In the genomic region with DNA sequence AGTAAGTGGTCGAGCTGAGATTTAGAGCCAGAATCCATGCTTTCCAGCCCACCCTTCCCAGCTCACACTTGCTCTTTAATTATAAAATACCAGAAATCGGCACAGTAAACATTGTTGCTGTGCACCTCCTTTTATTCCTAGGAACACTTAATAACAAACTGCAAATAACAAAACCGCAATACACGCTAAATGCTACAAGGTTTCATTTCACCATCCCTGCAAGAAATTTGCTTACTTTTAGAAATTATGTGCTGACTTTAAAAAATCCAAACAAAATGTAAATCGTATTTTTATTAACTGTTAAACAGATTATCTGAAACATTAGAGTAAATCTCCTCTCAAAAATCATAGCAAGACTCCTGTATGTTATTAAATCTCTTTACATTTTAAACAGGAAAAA, we compare ENCODE assay signal across 19 cellular contexts.
DNase-seq lines count a peak whose midpoint lies in the region; ATAC-seq, FAIRE-seq and TF ChIP-seq lines count a peak whose summit lies in the region.
"Had no signal": no experiment of that assay in that cellular context is flagged by ENCODE, and none has a peak within 500 bp of the region (broad histone marks: within the 10 kb centered on the region; RNA-seq: fewer than 3 reads in every experiment).

No MANE protein-coding gene starts in this region.

- TF ChIP-seq CTCF in OCI-LY3 (IDR thresholded peaks at IDR 0.05; ENCODE audit: low read depth, low read length) (no peak), smooth muscle cell (IDR thresholded peaks at IDR 0.05; ENCODE audit: borderline replicate concordance, insufficient read depth, poor library complexity, severe bottlenecking) (no peak)

- H3K4me1 ChIP-seq in BLaER1 treated with 17β-estradiol and CSF1 and Interleukin-3, amounts not matched to agents 10 nM and 100 nM = peaks cover 54 to 95% (median 78%) of the 10 kb centered on the region in 10 experiments
- peaks cover 75% of the 10 kb centered on the region for H3K4me1 ChIP-seq in OCI-LY3 (ENCODE audit: low read length)
- peaks cover 19% of the 10 kb centered on the region for H3K4me1 ChIP-seq in smooth muscle cell (ENCODE audit: low read depth)
- H3K4me1 ChIP-seq: colonic mucosa had no signal

- H4K20me1 ChIP-seq in BLaER1 treated with 17β-estradiol and CSF1 and Interleukin-3, amounts not matched to agents 10 nM and 100 nM = no peaks in the 10 kb centered on the region
- peaks cover 99% of the 10 kb centered on the region for H4K20me1 ChIP-seq in OCI-LY3 (ENCODE audit: insufficient read depth, low read length)
- H4K20me1 ChIP-seq in smooth muscle cell (ENCODE audit: low read depth) = no peaks in the 10 kb centered on the region

- H3K9ac ChIP-seq in BLaER1 treated with 17β-estradiol and CSF1 and Interleukin-3, amounts not matched to agents 10 nM and 100 nM = peak overlapping the region; percentile 74 to 91 (median 83)
- no peak overlapping the region for H3K9ac ChIP-seq in OCI-LY3 (ENCODE audit: low read length)
- H3K9ac ChIP-seq in smooth muscle cell (ENCODE audit: low read depth) = peak overlapping the region; percentile 65

- ATAC-seq in GM18520 (IDR thresholded peaks at IDR 0.05; ENCODE audit: unreplicated experiment) (no peak), HG03432 (IDR thresholded peaks at IDR 0.05; ENCODE audit: unreplicated experiment) (no peak), GM18502 (IDR thresholded peaks at IDR 0.05; ENCODE audit: poor library complexity, unreplicated experiment) (no peak)
- ATAC-seq: natural killer cell treated with Interleukin-12 subunit alpha and Interleukin-12 subunit beta and Interleukin-15 and Interleukin-18, amount 100 ng/mL, for 72 hours had no signal

- peaks cover 0 to 15% (median 10%) of the 10 kb centered on the region in 11 experiments; a peak in 10 of 22 replicates for H3K9me3 ChIP-seq in BLaER1 treated with 17β-estradiol and CSF1 and Interleukin-3, amounts not matched to agents 10 nM and 100 nM (replicated peaks in 1 of 11)
- H3K9me3 ChIP-seq in OCI-LY3 (ENCODE audit: insufficient read depth, low read length) = no peaks in the 10 kb centered on the region
- H3K9me3 ChIP-seq in smooth muscle cell (replicated peaks; ENCODE audit: low read depth) = no peaks in the 10 kb centered on the region
- H3K9me3 ChIP-seq: ascending aorta, colonic mucosa had no signal

- H2AFZ ChIP-seq in OCI-LY3 (ENCODE audit: low read depth, low read length) (no peak overlapping the region), smooth muscle cell (ENCODE audit: low read depth) (no peak overlapping the region)
- H2AFZ ChIP-seq: PC-9 had no signal

- H3K4me2 ChIP-seq in BLaER1 treated with 17β-estradiol and CSF1 and Interleukin-3, amounts not matched to agents 10 nM and 100 nM = peak overlapping the region; percentile 81 to 95 (median 90)
- H3K4me2 ChIP-seq in OCI-LY3 (ENCODE audit: low read length) = peak overlapping the region; percentile 3; the same call in 1 of the 2 replicates
- peak overlapping the region; percentile 57 for H3K4me2 ChIP-seq in smooth muscle cell
- H3K4me2 ChIP-seq: PC-9 had no signal

- no peaks in the 10 kb centered on the region for H3K27me3 ChIP-seq in BLaER1 treated with 17β-estradiol and CSF1 and Interleukin-3, amounts not matched to agents 10 nM and 100 nM
- no peaks in the 10 kb centered on the region for H3K27me3 ChIP-seq in OCI-LY3 (ENCODE audit: low read depth, low read length)
- no peaks in the 10 kb centered on the region for H3K27me3 ChIP-seq in smooth muscle cell (ENCODE audit: low read depth)
- H3K27me3 ChIP-seq: ascending aorta, colonic mucosa had no signal

- WGBS in smooth muscle cell (ENCODE audit: low lambda C conversion rate) = 95% methylated on average over 5 of the region's 5 CpGs

- no peak for DNase-seq in smooth muscle cell (lab: John Stamatoyannopoulos, UW; ENCODE audit: unreplicated experiment)
- DNase-seq: activated CD4-positive, alpha-beta T cell treated with anti-CD3 and anti-CD28 coated beads, Interleukin-2, amount 10 ng/mL, durations not matched to agents 24 days and 14 days; AML-193; colonic mucosa; GDM1; mammary epithelial cell; NCI-H1092; NCI-H2107; NCI-H526; PC-9 had no signal

- H3F3A ChIP-seq in smooth muscle cell (ENCODE audit: low read depth) = peaks cover 4% of the 10 kb centered on the region

- H3K36me3 ChIP-seq in BLaER1 treated with 17β-estradiol and CSF1 and Interleukin-3, amounts not matched to agents 10 nM and 100 nM = peaks cover 0 to 16% (median 12%) of the 10 kb centered on the region in 11 experiments; a peak in 14 of 22 replicates
- H3K36me3 ChIP-seq in OCI-LY3 (replicated peaks; ENCODE audit: low read depth, low read length) (peaks cover 78% of the 10 kb centered on the region), smooth muscle cell (ENCODE audit: low read depth) (no peaks in the 10 kb centered on the region)
- H3K36me3 ChIP-seq: ascending aorta, colonic mucosa had no signal

- peak overlapping the region; percentile 40 to 64 (median 54); a peak in 19 of 20 replicates for H3K4me3 ChIP-seq in BLaER1 treated with 17β-estradiol and CSF1 and Interleukin-3, amounts not matched to agents 10 nM and 100 nM
- H3K4me3 ChIP-seq in OCI-LY3 (ENCODE audit: low read length) (no peak overlapping the region), smooth muscle cell (no peak overlapping the region)
- H3K4me3 ChIP-seq: colonic mucosa, PC-9 had no signal

- H3K79me2 ChIP-seq in OCI-LY3 (ENCODE audit: low read length) (peaks cover 100% of the 10 kb centered on the region), smooth muscle cell (ENCODE audit: low read depth) (peaks cover 80% of the 10 kb centered on the region)

- FAIRE-seq in islet of Langerhans (lab: Jason Lieb, UNC) = peak; percentile 94
- FAIRE-seq: TTC549 had no signal

- H3K27ac ChIP-seq in BLaER1 treated with 17β-estradiol and CSF1 and Interleukin-3, amounts not matched to agents 10 nM and 100 nM = peak overlapping the region; percentile 91 to 99 (median 96)
- no peak overlapping the region for H3K27ac ChIP-seq in OCI-LY3 (ENCODE audit: low read length)
- peak overlapping the region; percentile 96 for H3K27ac ChIP-seq in smooth muscle cell (ENCODE audit: low read depth)
- H3K27ac ChIP-seq: colonic mucosa, PC-9 had no signal

Comparison
In these comparisons a context has a peak if more than half of its experiments do, and no peak if none do; other contexts are left out.
1. H3K4me2 ChIP-seq: peak in every context shown above with its lines; median percentile 90 in BLaER1 treated with 17β-estradiol and CSF1 and Interleukin-3, amounts not matched to agents 10 nM and 100 nM; 57 in smooth muscle cell; 3 in OCI-LY3.
2. H3K4me3 ChIP-seq: peak in BLaER1 treated with 17β-estradiol and CSF1 and Interleukin-3, amounts not matched to agents 10 nM and 100 nM (10 of 10); none in OCI-LY3 (single experiment) and smooth muscle cell (single experiment).